18 cellular contexts compared by ENCODE assay signal in genomic region chr20:37729909-37730308, GRCh38. TPM values are rescaled to one million over a fixed set of nuclear protein-coding genes. Genes with fewer than 3 reads are reported as not detected.
DNase-seq lines count a peak whose midpoint lies in the region; ATAC-seq and TF ChIP-seq lines count a peak whose summit lies in the region.
"Had no signal": no experiment of that assay in that cellular context is flagged by ENCODE, and none has a peak within 500 bp of the region (broad histone marks: within the 10 kb centered on the region; RNA-seq: fewer than 3 reads in every experiment).

No MANE protein-coding gene starts in this region.

- no peak for TF ChIP-seq CTCF in fibroblast of mammary gland (conservative IDR thresholded peaks at IDR 0.05; ENCODE audit: control insufficient read depth, insufficient read depth, low read depth, low read length)

- H3K36me3 ChIP-seq in rectal smooth muscle tissue (ENCODE audit: control insufficient read depth, insufficient read depth, low read length) = no peaks in the 10 kb centered on the region

- DNase-seq in NCI-H1092 treated with DMSO at 0.1 percent for 48 hours (lab: John Stamatoyannopoulos, UW) (peak; percentile 38), NCI-H1092 (lab: John Stamatoyannopoulos, UW) (no peak), NCI-H2171 treated with DMSO at 0.1 percent for 48 hours (lab: John Stamatoyannopoulos, UW) (peak; percentile 91), fibroblast of mammary gland (ENCODE audit: low read depth) (peak; percentile 31), sciatic nerve (ENCODE audit: low spot score) (no peak), NCI-H2081 (lab: John Stamatoyannopoulos, UW) (no peak)
- DNase-seq: activated CD8-positive, alpha-beta T cell treated with anti-CD3 and anti-CD28 coated beads, Interleukin-2, amount 10 ng/mL, durations not matched to agents 7 days and 5 days; activated effector memory CD4-positive, alpha-beta T cell treated with Interleukin-2 at 50 U/mL for 16 hours; aorta; CD4-positive, CD25-positive, alpha-beta regulatory T cell; NCI-H2081 treated with DMSO at 0.1 percent for 48 hours; nephron progenitor cell; NK-92 treated with Interleukin-12 subunit alpha and Interleukin-12 subunit beta, amount 100 ng/mL, for 24 hours; stimulated activated naive CD8-positive, alpha-beta T cell treated with anti-CD3 and anti-CD28 coated beads, Interleukin-15, amount 100 ng/mL, for 72 hours had no signal

- ATAC-seq in GM21723 (IDR thresholded peaks at IDR 0.05; ENCODE audit: unreplicated experiment) (no peak), sciatic nerve (no peak)
- ATAC-seq: activated CD8-positive, alpha-beta T cell treated with anti-CD3 and anti-CD28 coated beads, Interleukin-2, amount 10 ng/mL, durations not matched to agents 7 days and 5 days; stimulated activated naive CD8-positive, alpha-beta T cell treated with anti-CD3 and anti-CD28 coated beads, Interleukin-15, amount 100 ng/mL, for 72 hours had no signal

- H3K4me3 ChIP-seq in fibroblast of mammary gland (ENCODE audit: control insufficient read depth, low read depth, low read length) (no peak overlapping the region), rectal smooth muscle tissue (ENCODE audit: low read length) (peak overlapping the region; percentile 6)
- H3K4me3 ChIP-seq: skin epidermis had no signal

- peaks cover 10% of the 10 kb centered on the region for H3K4me1 ChIP-seq in rectal smooth muscle tissue (ENCODE audit: control insufficient read depth, insufficient read depth, low read length)

- H3K27ac ChIP-seq in rectal smooth muscle tissue (ENCODE audit: low read depth, low read length) = peak overlapping the region; percentile 19
- H3K27ac ChIP-seq: 22Rv1, skin epidermis had no signal

- intact Hi-C loops in sciatic nerve (cut with DNase I) = no loop called here

- H3K9ac ChIP-seq in rectal smooth muscle tissue (ENCODE audit: low read length) = no peak overlapping the region

- no peaks in the 10 kb centered on the region for H3K27me3 ChIP-seq in rectal smooth muscle tissue (ENCODE audit: control insufficient read depth, insufficient read depth, low read length)

RNA-seq across cellular contexts. Expression of gene CTNNBL1, which starts 36.1 kb away (rescaled TPM):
- total RNA-seq in sciatic nerve = 41.3 TPM

Comparison
In these comparisons a context has a peak if more than half of its experiments do, and no peak if none do; other contexts are left out.
1. DNase-seq: peak in NCI-H1092 treated with DMSO at 0.1 percent for 48 hours (single experiment), NCI-H2171 treated with DMSO at 0.1 percent for 48 hours (single experiment) and fibroblast of mammary gland (single experiment); none in NCI-H1092 (single experiment), sciatic nerve (single experiment) and NCI-H2081 (0 of 2).